19 cellular contexts compared by ENCODE assay signal in the genomic region with DNA sequence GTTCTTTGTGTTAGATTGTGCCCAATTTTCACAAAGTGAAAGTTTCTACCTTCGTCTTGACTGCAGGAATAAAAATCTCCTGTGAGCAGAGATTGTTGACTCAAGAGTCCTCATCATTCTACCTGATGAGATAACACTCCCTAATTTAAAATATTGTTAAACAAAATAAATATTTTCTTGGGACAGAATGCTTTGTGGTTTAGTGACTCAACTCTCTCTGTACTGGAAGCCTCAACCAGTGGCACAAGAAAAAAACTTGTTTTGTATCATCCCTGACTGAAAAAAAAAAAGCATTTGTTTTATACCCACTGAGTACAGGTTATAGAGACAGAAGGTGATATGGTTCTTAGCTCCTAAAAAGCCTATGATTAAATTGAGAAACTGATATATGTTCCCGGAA.
DNase-seq lines count a peak whose midpoint lies in the region; ATAC-seq lines count a peak whose summit lies in the region.
"Had no signal": no experiment of that assay in that cellular context is flagged by ENCODE, and none has a peak within 500 bp of the region (broad histone marks: within the 10 kb centered on the region; RNA-seq: fewer than 3 reads in every experiment).

No MANE protein-coding gene starts in this region.

- H2BK15ac ChIP-seq in neuronal stem cell (ENCODE audit: low read length), result no peak overlapping the region

- H2AK5ac ChIP-seq in neuronal stem cell (ENCODE audit: low read depth, low read length), result no peak overlapping the region

- H3K4me2 ChIP-seq in neuronal stem cell (ENCODE audit: insufficient read depth, low read length, poor library complexity, severe bottlenecking), result no peak overlapping the region

- in situ Hi-C loops in Caki2 (cut with HindIII; ENCODE audit: low pct_unique_long_range_greater_than_20kb, low sequenced_read_pairs), result loop anchor here (25.0 kb wide), 1 partner anchor 123 kb away; no protein-coding TSS in a partner anchor

- no peak overlapping the region for H3K18ac ChIP-seq in neuronal stem cell (ENCODE audit: low read length)

- H3K4me3 ChIP-seq in neuronal stem cell (ENCODE audit: low read length in 2 of 2) (no peak overlapping the region), SJCRH30 (no peak overlapping the region)
- H3K4me3 ChIP-seq: right atrium auricular region, stomach, transverse colon had no signal

- no peaks in the 10 kb centered on the region for H3K36me3 ChIP-seq in neuronal stem cell (replicated peaks in 1 of 2; ENCODE audit: control insufficient read depth in 2 of 2, insufficient read depth in 2 of 2, low read length in 2 of 2)
- H3K36me3 ChIP-seq in SJCRH30, result no peaks in the 10 kb centered on the region
- H3K36me3 ChIP-seq: right atrium auricular region, stomach, transverse colon had no signal

- no peak overlapping the region for H3K27ac ChIP-seq in neuronal stem cell (replicated peaks; ENCODE audit: low read length)
- H3K27ac ChIP-seq in SJCRH30, result no peak overlapping the region
- H3K27ac ChIP-seq: right atrium auricular region, stomach, transverse colon had no signal

- H3K4me1 ChIP-seq in neuronal stem cell (ENCODE audit: control insufficient read depth in 2 of 2, insufficient read depth in 1 of 2, low read depth in 1 of 2, low read length in 2 of 2) (peaks cover 0 to 3% of the 10 kb centered on the region in 2 donors), SJCRH30 (no peaks in the 10 kb centered on the region)
- H3K4me1 ChIP-seq: right atrium auricular region had no signal

- no peak overlapping the region for H2BK120ac ChIP-seq in neuronal stem cell (ENCODE audit: low read depth, low read length)

- no peak overlapping the region for H3K14ac ChIP-seq in neuronal stem cell (ENCODE audit: low read length)

- no peak overlapping the region for H2BK5ac ChIP-seq in neuronal stem cell (ENCODE audit: low read length)

- H3K9me3 ChIP-seq in neuronal stem cell (replicated peaks in 1 of 2; ENCODE audit: control insufficient read depth in 2 of 2, insufficient read depth in 1 of 2, low read depth in 1 of 2, low read length in 2 of 2) (no peaks in the 10 kb centered on the region), SJCRH30 (replicated peaks) (no peaks in the 10 kb centered on the region)
- H3K9me3 ChIP-seq: right atrium auricular region, stomach, transverse colon had no signal

- DNase-seq in Caki2 (ENCODE audit: low read depth), result peak; percentile 8
- DNase-seq in LHCN-M2 (ENCODE audit: low read depth), result peak; percentile 32
- DNase-seq in amniotic epithelial cell (ENCODE audit: low read depth), result peak; percentile 34
- DNase-seq in left colon, result no peak
- no peak for DNase-seq in NCI-H526 treated with DMSO at 0.1 percent for 48 hours (lab: John Stamatoyannopoulos, UW)
- no peak for DNase-seq in neuronal stem cell (ENCODE audit: low spot score)
- DNase-seq in SJCRH30, result no peak
- DNase-seq: C1 segment of cervical spinal cord, foreskin melanocyte, hippocampal formation, NCI-H1048, NCI-H1930, NCI-H226, NCI-H774, SHP77 treated with DMSO at 0.1 percent for 48 hours, stomach, transverse colon had no signal

- no peak overlapping the region for H3K9ac ChIP-seq in neuronal stem cell (ENCODE audit: low read depth, low read length, poor library complexity)

- no peak overlapping the region for H3K23ac ChIP-seq in neuronal stem cell (ENCODE audit: low read depth, low read length, poor library complexity)

- peak; percentile 21 for ATAC-seq in left colon
- ATAC-seq in HG03432 (IDR thresholded peaks at IDR 0.05; ENCODE audit: unreplicated experiment), result no peak

- H3K4ac ChIP-seq in neuronal stem cell (ENCODE audit: low read length), result no peak overlapping the region

- H3K27me3 ChIP-seq in neuronal stem cell (ENCODE audit: control insufficient read depth in 3 of 3, insufficient read depth in 3 of 3, low read depth in 1 of 3, low read length in 3 of 3) (peaks cover 0 to 16% (median 2%) of the 10 kb centered on the region in 3 experiments), SJCRH30 (no peaks in the 10 kb centered on the region)
- H3K27me3 ChIP-seq: right atrium auricular region had no signal

- intact Hi-C loops in left colon (cut with DNase I, micrococcal nuclease), result no loop called here

- H4K8ac ChIP-seq in neuronal stem cell (ENCODE audit: low read depth, low read length), result no peak overlapping the region

- no peak overlapping the region for H4K91ac ChIP-seq in neuronal stem cell (ENCODE audit: low read depth, low read length, poor library complexity)

- no peaks in the 10 kb centered on the region for H3K79me1 ChIP-seq in neuronal stem cell (ENCODE audit: low read depth, low read length)

- no CpG with 5 or more reads among the region's 2 CpGs for WGBS in neuronal stem cell (ENCODE audit: extremely low coverage in 2 of 2, insufficient read length in 2 of 2, insufficient replicate concordance in 1 of 2), 2 donors

- H2AFZ ChIP-seq in neuronal stem cell (ENCODE audit: low read length), result no peak overlapping the region

- no peak overlapping the region for H2BK12ac ChIP-seq in neuronal stem cell (ENCODE audit: low read length)

Comparison
In these comparisons a context has a peak if more than half of its experiments do, and no peak if none do; other contexts are left out.
1. DNase-seq: peak in Caki2 (single experiment), LHCN-M2 (single experiment) and amniotic epithelial cell (single experiment); none in left colon (0 of 2), NCI-H526 treated with DMSO at 0.1 percent for 48 hours (single experiment), neuronal stem cell (single experiment) and SJCRH30 (0 of 2).